8 cellular contexts compared by ENCODE assay signal in the genomic region with DNA sequence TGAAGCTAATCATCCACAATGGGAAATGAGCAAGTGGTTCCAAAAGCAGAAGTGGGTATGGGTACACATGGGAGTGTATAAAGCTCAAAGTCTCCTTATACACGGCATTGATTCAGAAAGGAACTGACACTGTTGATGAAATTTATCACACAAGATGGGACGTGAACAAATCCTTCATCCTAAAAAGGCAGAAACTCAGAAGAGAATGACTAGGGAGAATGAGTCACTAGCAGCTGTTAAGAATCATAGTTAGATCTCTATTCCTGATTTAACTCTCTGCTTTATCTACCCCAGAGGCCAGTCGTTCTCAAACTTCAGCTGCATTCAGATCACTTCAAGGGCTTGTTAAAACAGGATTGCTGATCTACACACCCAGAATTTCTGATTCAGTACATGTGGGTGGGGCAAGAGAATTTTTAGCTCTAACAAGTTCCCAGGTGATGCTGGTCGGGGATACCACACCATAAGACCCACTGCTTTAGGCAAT.
DNase-seq lines count a peak whose midpoint lies in the region; ATAC-seq and TF ChIP-seq lines count a peak whose summit lies in the region.

No MANE protein-coding gene starts in this region.

- H3F3A ChIP-seq in PC-9 (ENCODE audit: insufficient read depth, low read depth) = 0 out of 2 replicates have a peak, but pooled peaks cover 3% of the 10 kb centered on the region

- peak overlapping the region; percentile 32 for H3K27ac ChIP-seq in PC-9
- peak overlapping the region in 4 of 5 donors; percentile 49 to 81 (median 74) for H3K27ac ChIP-seq in stomach

- no peaks in the 10 kb centered on the region for H3K79me2 ChIP-seq in PC-9 (ENCODE audit: low read depth)

- H3K27me3 ChIP-seq in PC-9 (ENCODE audit: insufficient read depth, low read depth) (no peaks in the 10 kb centered on the region), stomach (no peaks in the 10 kb centered on the region)

- no peak for TF ChIP-seq EP300 in stomach (IDR thresholded peaks at IDR 0.05)

- H3K36me3 ChIP-seq in PC-9 (ENCODE audit: low read depth) (no peaks in the 10 kb centered on the region), stomach (no peaks in the 10 kb centered on the region)

- DNase-seq in PC-9 = peak; percentile 47 to 73
- peak; percentile 73 for DNase-seq in foreskin melanocyte
- DNase-seq in stomach = no peak
- no peak for DNase-seq in NCI-H748 treated with DMSO at 0.1 percent for 48 hours (lab: John Stamatoyannopoulos, UW)
- no peak for DNase-seq in midbrain (lab: John Stamatoyannopoulos, UW)

- TF ChIP-seq CTCF in PC-9 (conservative IDR thresholded peaks at IDR 0.05) (no peak), stomach (IDR thresholded peaks at IDR 0.05) (no peak)

- intact Hi-C loops in PC-9 (cut with micrococcal nuclease; ENCODE audit: unreplicated experiment) (loop anchor here (1.0 to 2.0 kb wide), 4 partner anchors 41 to 99 kb away; no protein-coding TSS in a partner anchor), stomach (cut with DNase I; ENCODE audit: low total_unique reads) (no loop called here)

- H3K9me3 ChIP-seq in PC-9 (ENCODE audit: insufficient read depth, low read depth) (0 out of 2 replicates have a peak, but pooled peaks cover 8% of the 10 kb centered on the region), stomach (no peaks in the 10 kb centered on the region)

- ATAC-seq in GM21390 (IDR thresholded peaks at IDR 0.05; ENCODE audit: unreplicated experiment) (peak; percentile 56), GM19467 (IDR thresholded peaks at IDR 0.05; ENCODE audit: unreplicated experiment) (no peak), GM18498 (IDR thresholded peaks at IDR 0.05; ENCODE audit: unreplicated experiment) (no peak)

- no peaks in the 10 kb centered on the region for H4K20me1 ChIP-seq in PC-9 (ENCODE audit: insufficient read depth)

- POLR2A ChIA-PET in PC-9 (lab: Charles Lee; ENCODE audit: unreplicated experiment) = interaction anchor here (0.6 to 0.7 kb wide), 7 partner anchors 14 to 206 kb away, joined by 3 to 10 read pairs (median 7); no protein-coding TSS in a partner anchor

- no peaks in the 10 kb centered on the region for H3K9me2 ChIP-seq in PC-9 (ENCODE audit: insufficient read depth)

- peak overlapping the region; percentile 13; the same call in 1 of the 2 replicates for H2AFZ ChIP-seq in PC-9

- H3K4me3 ChIP-seq in PC-9 (no peak overlapping the region), stomach (no peak overlapping the region)

- CTCF ChIA-PET in PC-9 (lab: Charles Lee) = interaction anchor here (1.5 kb wide), 1 partner anchor 99 kb away, joined by 6 read pairs; no protein-coding TSS in a partner anchor

- H3K4me1 ChIP-seq in PC-9 (replicated peaks; ENCODE audit: insufficient read depth) = peaks cover 10% of the 10 kb centered on the region
- peaks cover 4 to 54% (median 37%) of the 10 kb centered on the region in 4 donors for H3K4me1 ChIP-seq in stomach

- WGBS in stomach, 5 donors = 34 to 49% (median 40%) methylated on average over 4 of the region's 4 CpGs

- no TSS peak for BruUV-seq in PC-9 (replicated peaks; lab: Mats Ljungman, UMichigan)

- no peak overlapping the region for H3K4me2 ChIP-seq in PC-9

- TF ChIP-seq POLR2A in stomach (IDR thresholded peaks at IDR 0.05) = no peak

Comparison
In these comparisons a context has a peak if more than half of its experiments do, and no peak if none do; other contexts are left out.
1. DNase-seq: peak in PC-9 (2 of 2) and foreskin melanocyte (single experiment); none in stomach (single experiment), NCI-H748 treated with DMSO at 0.1 percent for 48 hours (single experiment) and midbrain (single experiment).